Comparison of ENCODE assay signal across 8 cellular contexts in genomic region chr2:183124957-183125255, GRCh38. TPM values are rescaled to one million over a fixed set of nuclear protein-coding genes. Genes with fewer than 3 reads are reported as not detected.
DNase-seq lines count a peak whose midpoint lies in the region; ATAC-seq and TF ChIP-seq lines count a peak whose summit lies in the region.

No MANE protein-coding gene starts in this region.

- H4K12ac ChIP-seq in trophoblast cell (ENCODE audit: low read depth, low read length) = no peak overlapping the region

- no peak overlapping the region for H3K14ac ChIP-seq in trophoblast cell (ENCODE audit: low read length)

- H3K4ac ChIP-seq in trophoblast cell (ENCODE audit: low read depth, low read length) = no peak overlapping the region

- H3K4me1 ChIP-seq in RWPE2 (ENCODE audit: insufficient read depth, poor library complexity, severe bottlenecking) (peaks cover 16% of the 10 kb centered on the region), esophagus muscularis mucosa (peaks cover 5 to 21% (median 14%) of the 10 kb centered on the region in 4 donors), trophoblast cell (ENCODE audit: control insufficient read depth in 1 of 2, insufficient read depth in 2 of 2, low read length in 2 of 2) (peaks cover 0 to 4% of the 10 kb centered on the region in 2 experiments)

- peak overlapping the region; percentile 97 for H3K4me3 ChIP-seq in GM06990 (replicated peaks; ENCODE audit: low read depth, low read length)
- H3K4me3 ChIP-seq in RWPE2 (ENCODE audit: severe bottlenecking) = peak overlapping the region; percentile 75
- H3K4me3 ChIP-seq in esophagus muscularis mucosa = peak overlapping the region; percentile 76 to 93 (median 84)
- H3K4me3 ChIP-seq in trophoblast cell (ENCODE audit: low read depth, low read length) = peak overlapping the region; percentile 90

- peaks cover 4% of the 10 kb centered on the region for H3K79me1 ChIP-seq in trophoblast cell (ENCODE audit: low read length)

- H2BK12ac ChIP-seq in trophoblast cell (ENCODE audit: low read length) = no peak overlapping the region

- no peak overlapping the region for H4K91ac ChIP-seq in trophoblast cell (ENCODE audit: low read depth, low read length)

- H3K4me2 ChIP-seq in trophoblast cell (ENCODE audit: low read length) = peak overlapping the region; percentile 81

- H3K9ac ChIP-seq in trophoblast cell (ENCODE audit: low read length) = no peak overlapping the region

- H2BK120ac ChIP-seq in trophoblast cell (ENCODE audit: insufficient read depth, low read length, poor library complexity) = no peak overlapping the region

- H3K9me3 ChIP-seq in RWPE2 (ENCODE audit: severe bottlenecking) = no peaks in the 10 kb centered on the region
- no peaks in the 10 kb centered on the region for H3K9me3 ChIP-seq in esophagus muscularis mucosa
- no peaks in the 10 kb centered on the region for H3K9me3 ChIP-seq in trophoblast cell (ENCODE audit: insufficient read depth, low read depth, low read length)

- under 1% methylated on average over 10 of the region's 10 CpGs for WGBS in esophagus muscularis mucosa
- WGBS in trophoblast cell (ENCODE audit: extremely low coverage, insufficient coverage, insufficient read length) = no CpG with 5 or more reads among the region's 10 CpGs

- in situ Hi-C loops in GM13976 (cut with MboI; ENCODE audit: low sequenced_read_pairs, unreplicated experiment) = no loop called here

- no peaks in the 10 kb centered on the region for H3K36me3 ChIP-seq in GM06990 (ENCODE audit: control insufficient read depth, insufficient read depth, low read length)
- H3K36me3 ChIP-seq in RWPE2 (ENCODE audit: low read depth) = peaks cover 23% of the 10 kb centered on the region
- H3K36me3 ChIP-seq in esophagus muscularis mucosa = peaks cover 0 to 13% (median 0%) of the 10 kb centered on the region in 4 donors
- no peaks in the 10 kb centered on the region for H3K36me3 ChIP-seq in trophoblast cell (ENCODE audit: control insufficient read depth in 1 of 2, insufficient read depth in 2 of 2, low read length in 2 of 2)

- ATAC-seq in RWPE2 (ENCODE audit: low read depth) = no peak

- no peak overlapping the region for H3K23ac ChIP-seq in trophoblast cell (ENCODE audit: low read length)

- DNase-seq in GM06990 (ENCODE audit: extremely low read depth, insufficient read length) (no peak), RWPE2 (ENCODE audit: low spot score) (no peak), esophagus muscularis mucosa (ENCODE audit: extremely low spot score) (no peak), trophoblast cell (no peak), GM13976 (ENCODE audit: low spot score) (no peak), COLO668 (lab: John Stamatoyannopoulos, UW; ENCODE audit: unreplicated experiment) (no peak), germinal center (ENCODE audit: low spot score) (no peak)
- no peak for DNase-seq in NK-92 treated with Interleukin-12 subunit alpha and Interleukin-12 subunit beta, amount 100 ng/mL, for 24 hours (lab: John Stamatoyannopoulos, UW)

- intact Hi-C loops in esophagus muscularis mucosa (cut with DNase I) = loop anchor here (5.0 to 10.0 kb wide), 2 partner anchors 38 to 360 kb away; no protein-coding TSS in a partner anchor

- H2AK5ac ChIP-seq in trophoblast cell (ENCODE audit: low read length) = no peak overlapping the region

- no peak for TF ChIP-seq POLR2A in esophagus muscularis mucosa (IDR thresholded peaks at IDR 0.05; ENCODE audit: low read depth)

- H3K27ac ChIP-seq in RWPE2 (ENCODE audit: poor library complexity, severe bottlenecking) (peak overlapping the region; percentile 87), esophagus muscularis mucosa (replicated peaks in 1 of 4) (peak overlapping the region; percentile 86 to 91 (median 88)), trophoblast cell (ENCODE audit: low read depth, low read length) (no peak overlapping the region)

- H3K18ac ChIP-seq in trophoblast cell (ENCODE audit: low read length) = no peak overlapping the region

- peak overlapping the region; percentile 53 for H2AFZ ChIP-seq in trophoblast cell (ENCODE audit: insufficient read depth, low read length, poor library complexity)

- H4K8ac ChIP-seq in trophoblast cell (ENCODE audit: low read depth, low read length) = no peak overlapping the region

- TF ChIP-seq EP300 in esophagus muscularis mucosa (IDR thresholded peaks at IDR 0.05) = no peak

- H3K79me2 ChIP-seq in trophoblast cell (ENCODE audit: control insufficient read depth, insufficient read depth, low read length, poor library complexity) = peaks cover 2% of the 10 kb centered on the region

- H3K27me3 ChIP-seq in GM06990 (replicated peaks; ENCODE audit: control insufficient read depth, insufficient read depth, low read length) (no peaks in the 10 kb centered on the region), RWPE2 (ENCODE audit: insufficient read depth, poor library complexity, severe bottlenecking) (no peaks in the 10 kb centered on the region), esophagus muscularis mucosa (no peaks in the 10 kb centered on the region), trophoblast cell (ENCODE audit: insufficient read depth, low read length) (no peaks in the 10 kb centered on the region)

- TF ChIP-seq CTCF in GM06990 (IDR thresholded peaks at IDR 0.05; ENCODE audit: insufficient read depth, low read length, poor library complexity, severe bottlenecking) = no peak
- no peak for TF ChIP-seq CTCF in RWPE2 (IDR thresholded peaks at IDR 0.05; ENCODE audit: poor library complexity, severe bottlenecking)
- no peak for TF ChIP-seq CTCF in esophagus muscularis mucosa (IDR thresholded peaks at IDR 0.05)
- no peak for TF ChIP-seq CTCF in GM13976 (IDR thresholded peaks at IDR 0.05; ENCODE audit: borderline replicate concordance, control extremely low read depth, extremely low read depth, insufficient read depth, missing control alignments)

- no peak overlapping the region for H2BK5ac ChIP-seq in trophoblast cell (ENCODE audit: low read depth, low read length, poor library complexity)

RNA-seq across cellular contexts. Expression of gene NUP35, which starts 0.7 kb away (rescaled TPM):
- total RNA-seq in esophagus muscularis mucosa = 10 to 100 TPM in 3 of 4 donors, 1 to 10 TPM in 1; 7.6 to 11.6 (median 10.7) TPM
- polyA plus RNA-seq in trophoblast cell (2013) = 10.7 and 11.0 TPM in 2 replicates

RNA-seq across cellular contexts. Expression of gene DUSP19, which starts 46.4 kb away (rescaled TPM):
- 1 to 10 TPM; 2.5 to 7.0 (median 5.0) TPM for total RNA-seq in esophagus muscularis mucosa
- 0.48 and 0.54 TPM in 2 replicates for polyA plus RNA-seq in trophoblast cell (2013)
